In genomic region chr12:93783827-93784226, GRCh38 we compare ENCODE assay signal across 8 cellular contexts.
DNase-seq lines count a peak whose midpoint lies in the region; ATAC-seq and TF ChIP-seq lines count a peak whose summit lies in the region.

No MANE protein-coding gene starts in this region.

- peak overlapping the region; percentile 52 for H3K4me2 ChIP-seq in KMS-11

- H3K9me3 ChIP-seq in left ventricle myocardium inferior (replicated peaks): no peaks in the 10 kb centered on the region

- H3K36me3 ChIP-seq in KMS-11 (ENCODE audit: insufficient read depth): no peaks in the 10 kb centered on the region
- no peaks in the 10 kb centered on the region for H3K36me3 ChIP-seq in left ventricle myocardium inferior

- TF ChIP-seq CTCF in KMS-11 (conservative IDR thresholded peaks at IDR 0.05; ENCODE audit: low read depth, low read length) (no peak), left ventricle myocardium inferior (IDR thresholded peaks at IDR 0.05; ENCODE audit: borderline replicate concordance) (no peak)

- no peaks in the 10 kb centered on the region for H3K27me3 ChIP-seq in KMS-11 (ENCODE audit: insufficient read depth, low read depth)
- no peaks in the 10 kb centered on the region for H3K27me3 ChIP-seq in left ventricle myocardium inferior (ENCODE audit: low read depth)

- peak overlapping the region; percentile 20; the same call in 1 of the 2 replicates for H2AFZ ChIP-seq in KMS-11 (ENCODE audit: low read depth)

- DNase-seq in activated T-cell treated with anti-CD3 and anti-CD28 coated beads for 48 hours (ENCODE audit: low read depth) (peak; percentile 29), left ventricle myocardium inferior (no peak), HuH-7 (ENCODE audit: low spot score) (no peak), NCI-H1105 treated with DMSO at 0.1 percent for 48 hours (lab: John Stamatoyannopoulos, UW) (no peak)
- DNase-seq in stimulated activated CD4-positive, alpha-beta T cell treated with anti-CD3 and anti-CD28 coated beads, Interleukin-4, amount 100 ng/mL, for 24 hours: peak; percentile 51

- H3K4me3 ChIP-seq in KMS-11 (IDR thresholded peaks at IDR 0.05; ENCODE audit: insufficient read depth, low read depth, low read length) (no peak overlapping the region), left ventricle myocardium inferior (no peak overlapping the region)

- peaks cover 37% of the 10 kb centered on the region for H3K4me1 ChIP-seq in KMS-11 (ENCODE audit: low read depth, poor library complexity, severe bottlenecking)
- H3K4me1 ChIP-seq in left ventricle myocardium inferior: peaks cover 68% of the 10 kb centered on the region

- peak overlapping the region; percentile 51 for H3K27ac ChIP-seq in KMS-11
- H3K27ac ChIP-seq in left ventricle myocardium inferior (replicated peaks): peak overlapping the region; percentile 87

- H3K79me2 ChIP-seq in KMS-11 (ENCODE audit: insufficient read depth, low read depth): no peaks in the 10 kb centered on the region

- H3K9ac ChIP-seq in KMS-11: no peak overlapping the region; the same call in 1 of the 2 replicates

- no peaks in the 10 kb centered on the region for H4K20me1 ChIP-seq in KMS-11 (ENCODE audit: insufficient read depth)

- ATAC-seq in HG03097 (IDR thresholded peaks at IDR 0.05; ENCODE audit: low FRiP score, unreplicated experiment) (no peak), HG02981 (IDR thresholded peaks at IDR 0.05; ENCODE audit: unreplicated experiment) (no peak)

- intact Hi-C loops in left ventricle myocardium inferior (cut with micrococcal nuclease): no loop called here

Comparison
In these comparisons a context has a peak if more than half of its experiments do, and no peak if none do; other contexts are left out.
1. DNase-seq: peak in activated T-cell treated with anti-CD3 and anti-CD28 coated beads for 48 hours (single experiment) and stimulated activated CD4-positive, alpha-beta T cell treated with anti-CD3 and anti-CD28 coated beads, Interleukin-4, amount 100 ng/mL, for 24 hours (single experiment); none in left ventricle myocardium inferior (single experiment), HuH-7 (single experiment) and NCI-H1105 treated with DMSO at 0.1 percent for 48 hours (single experiment).